ENCODE assay signal across 1 cellular context in the genomic region with DNA sequence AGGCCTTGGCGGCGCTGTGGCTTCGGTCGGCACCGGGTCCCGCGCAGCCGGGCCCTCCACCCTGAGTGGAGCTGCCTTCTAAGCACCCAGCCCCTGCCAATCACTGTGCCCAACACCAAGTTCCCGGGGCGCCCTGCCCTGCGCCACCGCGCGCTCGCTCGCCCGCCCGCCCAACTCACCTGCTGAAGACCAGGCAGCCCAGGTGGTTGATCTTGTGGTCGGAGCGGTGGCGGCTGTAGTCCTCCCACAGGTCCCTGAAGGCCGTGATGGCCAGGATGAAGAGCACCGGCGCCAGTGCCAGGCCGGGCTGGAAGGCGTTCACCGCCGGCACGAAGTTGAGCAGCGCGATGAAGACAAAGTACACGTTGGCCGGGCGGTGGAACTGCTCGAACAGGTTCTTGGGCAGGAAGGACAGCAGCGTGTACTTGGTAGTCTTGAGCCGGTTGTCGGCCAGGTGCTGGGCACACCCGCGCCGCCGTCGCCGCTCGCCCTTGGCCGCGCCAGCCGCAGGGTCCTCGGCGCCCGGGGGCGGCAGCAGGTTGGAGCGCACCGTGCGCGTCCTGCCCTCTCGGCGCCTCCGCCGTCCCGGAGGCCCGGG.
TF ChIP-seq lines count a peak whose summit lies in the region.

No MANE protein-coding gene starts in this region.

TF ChIP-seq in GM12878, 131 proteins besides CTCF, POLR2A, EP300 and RAD21 (continued from another document):
- TF ChIP-seq, protein P1, sequence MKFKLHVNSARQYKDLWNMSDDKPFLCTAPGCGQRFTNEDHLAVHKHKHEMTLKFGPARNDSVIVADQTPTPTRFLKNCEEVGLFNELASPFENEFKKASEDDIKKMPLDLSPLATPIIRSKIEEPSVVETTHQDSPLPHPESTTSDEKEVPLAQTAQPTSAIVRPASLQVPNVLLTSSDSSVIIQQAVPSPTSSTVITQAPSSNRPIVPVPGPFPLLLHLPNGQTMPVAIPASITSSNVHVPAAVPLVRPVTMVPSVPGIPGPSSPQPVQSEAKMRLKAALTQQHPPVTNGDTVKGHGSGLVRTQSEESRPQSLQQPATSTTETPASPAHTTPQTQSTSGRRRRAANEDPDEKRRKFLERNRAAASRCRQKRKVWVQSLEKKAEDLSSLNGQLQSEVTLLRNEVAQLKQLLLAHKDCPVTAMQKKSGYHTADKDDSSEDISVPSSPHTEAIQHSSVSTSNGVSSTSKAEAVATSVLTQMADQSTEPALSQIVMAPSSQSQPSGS (IDR thresholded peaks at IDR 0.05; ENCODE audit: low read length), result no peak
- no peak for TF ChIP-seq RCOR1 (conservative IDR thresholded peaks at IDR 0.05; ENCODE audit: low read depth, low read length)
- no peak for TF ChIP-seq BHLHE40 (IDR thresholded peaks at IDR 0.05; ENCODE audit: borderline replicate concordance in 1 of 2, low read depth in 2 of 2, low read length in 1 of 2)
- TF ChIP-seq SRF (IDR thresholded peaks at IDR 0.05; ENCODE audit: low read depth in 2 of 2, low read length in 2 of 2), result no peak
- TF ChIP-seq MEF2A (IDR thresholded peaks at IDR 0.05; ENCODE audit: insufficient read depth, low read depth, low read length), result no peak
- no peak for TF ChIP-seq ZBED1 (IDR thresholded peaks at IDR 0.05; ENCODE audit: borderline replicate concordance)
